ENCODE assay signal across 8 cellular contexts in genomic region chr15:85504739-85505676, GRCh38.
A peak's percentile ranks its signal among the peaks of the same experiment; 100 is the strongest.
DNase-seq lines count a peak whose midpoint lies in the region; ATAC-seq and TF ChIP-seq lines count a peak whose summit lies in the region.

No MANE protein-coding gene starts in this region.

- no peaks in the 10 kb centered on the region for H3K9me3 Mint-ChIP-seq in activated CD4-positive, alpha-beta memory T cell treated with anti-CD3 and anti-CD28 coated beads, Interleukin-2, amount 10 ng/mL, durations not matched to agents 7 days and 5 days
- H3K9me3 Mint-ChIP-seq in osteocyte (ENCODE audit: unreplicated experiment): no peaks in the 10 kb centered on the region

- DNase-seq in activated gamma-delta T cell treated with Interleukin-2 at 50 U/mL for 16 hours: peak; percentile 42
- DNase-seq in activated gamma-delta T cell (lab: John Stamatoyannopoulos, UW): no peak
- peak; percentile 37 for DNase-seq in NCI-H2171 (lab: John Stamatoyannopoulos, UW)
- peak; percentile 39 for DNase-seq in activated CD4-positive, alpha-beta memory T cell treated with anti-CD3 and anti-CD28 coated beads, Interleukin-2, amount 10 ng/mL, durations not matched to agents 7 days and 5 days
- peak; percentile 83 for DNase-seq in fibroblast of pulmonary artery (ENCODE audit: low read depth)
- DNase-seq in osteocyte (ENCODE audit: extremely low spot score, unreplicated experiment): no peak
- DNase-seq in UCSD-AML1 (lab: John Stamatoyannopoulos, UW; ENCODE audit: unreplicated experiment): no peak

- POLR2A ChIA-PET in activated CD4-positive, alpha-beta memory T cell treated with anti-CD3 and anti-CD28 coated beads, Interleukin-2, amount 10 ng/mL, durations not matched to agents 7 days and 5 days (lab: Charles Lee): no interaction called here

- H3K36me3 Mint-ChIP-seq in activated CD4-positive, alpha-beta memory T cell treated with anti-CD3 and anti-CD28 coated beads, Interleukin-2, amount 10 ng/mL, durations not matched to agents 7 days and 5 days (ENCODE audit: low read depth): peaks cover 5% of the 10 kb centered on the region
- no peaks in the 10 kb centered on the region for H3K36me3 Mint-ChIP-seq in osteocyte (ENCODE audit: unreplicated experiment)

- peak; percentile 65 for TF ChIP-seq CTCF in fibroblast of pulmonary artery (IDR thresholded peaks at IDR 0.05; ENCODE audit: low read length, missing control alignments)
- TF ChIP-seq CTCF in osteocyte (IDR thresholded peaks at IDR 0.05): peak; percentile 72

- H3K27me3 Mint-ChIP-seq in activated CD4-positive, alpha-beta memory T cell treated with anti-CD3 and anti-CD28 coated beads, Interleukin-2, amount 10 ng/mL, durations not matched to agents 7 days and 5 days: no peaks in the 10 kb centered on the region
- no peaks in the 10 kb centered on the region for H3K27me3 Mint-ChIP-seq in osteocyte (ENCODE audit: unreplicated experiment)

- no peak overlapping the region for H3K4me3 ChIP-seq in fibroblast of pulmonary artery (replicated peaks; ENCODE audit: low read depth, low read length)

- H3K27ac Mint-ChIP-seq in activated CD4-positive, alpha-beta memory T cell treated with anti-CD3 and anti-CD28 coated beads, Interleukin-2, amount 10 ng/mL, durations not matched to agents 7 days and 5 days: no peak overlapping the region
- peak overlapping the region; percentile 27 for H3K27ac Mint-ChIP-seq in osteocyte (ENCODE audit: unreplicated experiment)

- peaks cover 42% of the 10 kb centered on the region for H3K4me1 Mint-ChIP-seq in activated CD4-positive, alpha-beta memory T cell treated with anti-CD3 and anti-CD28 coated beads, Interleukin-2, amount 10 ng/mL, durations not matched to agents 7 days and 5 days
- peaks cover 31% of the 10 kb centered on the region for H3K4me1 Mint-ChIP-seq in osteocyte (ENCODE audit: unreplicated experiment)

- ATAC-seq in GM21786 (IDR thresholded peaks at IDR 0.05; ENCODE audit: unreplicated experiment): no peak

- CTCF ChIA-PET in activated CD4-positive, alpha-beta memory T cell treated with anti-CD3 and anti-CD28 coated beads, Interleukin-2, amount 10 ng/mL, durations not matched to agents 7 days and 5 days (lab: Charles Lee): interaction anchor here (0.7 to 4.6 kb wide), 18 partner anchors 12 to 210 kb away, joined by 3 to 28 read pairs (median 4); no protein-coding TSS in a partner anchor

- no peak overlapping the region for H3K4me3 Mint-ChIP-seq in activated CD4-positive, alpha-beta memory T cell treated with anti-CD3 and anti-CD28 coated beads, Interleukin-2, amount 10 ng/mL, durations not matched to agents 7 days and 5 days
- no peak overlapping the region for H3K4me3 Mint-ChIP-seq in osteocyte (ENCODE audit: unreplicated experiment)

Comparison
In these comparisons a context has a peak if more than half of its experiments do, and no peak if none do; other contexts are left out.
1. DNase-seq: peak in activated gamma-delta T cell treated with Interleukin-2 at 50 U/mL for 16 hours (single experiment), NCI-H2171 (single experiment), activated CD4-positive, alpha-beta memory T cell treated with anti-CD3 and anti-CD28 coated beads, Interleukin-2, amount 10 ng/mL, durations not matched to agents 7 days and 5 days (single experiment) and fibroblast of pulmonary artery (single experiment); none in activated gamma-delta T cell (single experiment), osteocyte (single experiment) and UCSD-AML1 (single experiment).